Comparison of ENCODE assay signal across 25 cellular contexts in the genomic region with DNA sequence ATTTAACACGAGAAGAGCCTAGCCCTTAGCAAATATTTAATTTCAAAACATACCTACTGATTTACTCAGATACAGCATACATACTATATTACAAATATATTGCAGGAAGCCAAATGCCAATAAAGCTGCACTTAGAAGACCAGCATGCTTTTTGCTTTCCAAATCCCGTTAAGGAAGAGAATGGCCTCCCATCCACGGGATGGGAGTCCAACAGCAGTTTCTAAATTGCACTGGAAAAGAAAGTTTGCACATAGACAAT.
"Had no signal": no experiment of that assay in that cellular context is flagged by ENCODE, and none has a peak within 500 bp of the region (broad histone marks: within the 10 kb centered on the region; RNA-seq: fewer than 3 reads in every experiment).

No MANE protein-coding gene starts in this region.

- H3K9ac ChIP-seq: SK-N-SH had no signal

- H3K4me3 ChIP-seq: breast epithelium, SJCRH30 had no signal

- DNase-seq: activated CD4-positive, alpha-beta T cell treated with anti-CD3 and anti-CD28 coated beads for 4 hours; activated CD8-positive, alpha-beta memory T cell treated with anti-CD3 and anti-CD28 coated beads, Interleukin-2, amount 50 U/mL, for 4 hours; activated CD8-positive, alpha-beta T cell treated with anti-CD3 and anti-CD28 coated beads for 36 hours; activated gamma-delta T cell treated with Interleukin-2 at 50 U/mL for 16 hours; activated naive CD4-positive, alpha-beta T cell treated with anti-CD3 and anti-CD28 coated beads, Interleukin-2, amount 50 U/mL, for 16 hours; activated T-cell treated with anti-CD3 and anti-CD28 coated beads, Interleukin-2, amount 50 U/mL, for 72 hours; aorta; IMR-90; Kasumi-1; KBM-7; NCI-H1436 treated with DMSO at 0.1 percent for 48 hours; NCI-H187; NCI-H446; NCI-H524 treated with DMSO at 0.1 percent for 48 hours; NCI-H774; NK-92 treated with Interleukin-12 subunit alpha and Interleukin-12 subunit beta, amount 100 ng/mL, for 24 hours; OCI-M1; Peyer's patch; Right ventricle myocardium superior; SK-N-SH; T-helper 1 cell; WERI-Rb-1 had no signal

- H3K36me3 ChIP-seq: breast epithelium, Peyer's patch, SJCRH30, WERI-Rb-1 had no signal

- ATAC-seq: activated CD8-positive, alpha-beta T cell treated with anti-CD3 and anti-CD28 coated beads for 36 hours; activated T-cell treated with anti-CD3 and anti-CD28 coated beads, Interleukin-2, amount 50 U/mL, for 72 hours had no signal

- H3K4me1 ChIP-seq: breast epithelium, SJCRH30 had no signal

- H3K4me2 ChIP-seq: SK-N-SH had no signal

- H3K27ac ChIP-seq: breast epithelium, RWPE1, SJCRH30, WERI-Rb-1 had no signal

- H3K9me3 ChIP-seq: breast epithelium, Peyer's patch, SJCRH30, SK-N-SH had no signal

- H3K27me3 ChIP-seq: breast epithelium, Peyer's patch, SJCRH30 had no signal
